ENCODE assay signal across 17 cellular contexts in genomic region chr1:36309397-36309796, GRCh38.
"Had no signal": no experiment of that assay in that cellular context is flagged by ENCODE, and none has a peak within 500 bp of the region (broad histone marks: within the 10 kb centered on the region; RNA-seq: fewer than 3 reads in every experiment).

No MANE protein-coding gene starts in this region.

- H3K4me3 Mint-ChIP-seq: neural progenitor cell had no signal

- H3K36me3 ChIP-seq: colonic mucosa, neural progenitor cell, ovary had no signal

- H3K4me3 ChIP-seq: colonic mucosa, hepatocyte, neural progenitor cell, ovary, right atrium auricular region, smooth muscle cell, tibial artery, upper lobe of right lung, vagina had no signal

- H3K27me3 Mint-ChIP-seq: naive thymus-derived CD4-positive, alpha-beta T cell had no signal

- H3K27me3 ChIP-seq: colonic mucosa, hepatocyte, neural progenitor cell, ovary, right atrium auricular region, tibial artery, upper lobe of right lung, vagina had no signal

- H3K9ac ChIP-seq: neural progenitor cell had no signal

- ATAC-seq: left colon; naive thymus-derived CD4-positive, alpha-beta T cell; upper lobe of right lung had no signal

- DNase-seq: colonic mucosa; dermis blood vessel endothelial cell; foreskin melanocyte; left colon; mesendoderm; naive thymus-derived CD4-positive, alpha-beta T cell; nucleus accumbens; stimulated activated CD4-positive, alpha-beta T cell treated with anti-CD3 and anti-CD28 coated beads, Interleukin-2, amount 100 ng/mL, for 48 hours; stimulated activated naive CD4-positive, alpha-beta T cell treated with Interleukin-2 at 50 U/mL for 16 hours; upper lobe of right lung had no signal

- H3K9me3 ChIP-seq: colonic mucosa, ovary, right atrium auricular region, tibial artery, upper lobe of right lung, vagina had no signal

- H3K27ac Mint-ChIP-seq: neural progenitor cell had no signal

- H3K9me3 Mint-ChIP-seq: neural progenitor cell had no signal

- H3K27ac ChIP-seq: colonic mucosa, hepatocyte, neural progenitor cell, ovary, right atrium auricular region, tibial artery, upper lobe of right lung, vagina had no signal
